ENCODE assay signal across 8 cellular contexts in genomic region chr1:39960461-39960958, GRCh38. TPM values are rescaled to one million over a fixed set of nuclear protein-coding genes. Genes with fewer than 3 reads are reported as not detected.
DNase-seq lines count a peak whose midpoint lies in the region; ATAC-seq and TF ChIP-seq lines count a peak whose summit lies in the region.

No MANE protein-coding gene starts in this region.

- no peaks in the 10 kb centered on the region for H3K9me3 Mint-ChIP-seq in endodermal cell

- TF ChIP-seq EP300 in Ishikawa (IDR thresholded peaks at IDR 0.05; ENCODE audit: borderline replicate concordance) = peak; percentile 32; the same call in 1 of the 2 replicates

- H3K27ac ChIP-seq in BLaER1 treated with 17β-estradiol and CSF1 and Interleukin-3, amounts not matched to agents 10 nM and 100 nM = peak overlapping the region in 8 of 11 experiments; percentile 25 to 62 (median 46); a peak in 14 of 22 replicates
- H3K27ac ChIP-seq in Peyer's patch (peak overlapping the region; percentile 50 to 75 (median 62)), testis (peak overlapping the region in 1 of 2 donors; percentile 31), endodermal cell (ENCODE audit: low read depth, low read length) (no peak overlapping the region)

- H3K9ac ChIP-seq in BLaER1 treated with 17β-estradiol and CSF1 and Interleukin-3, amounts not matched to agents 10 nM and 100 nM = peak overlapping the region in 8 of 11 experiments; percentile 7 to 46 (median 36); a peak in 8 of 22 replicates
- H3K9ac ChIP-seq in endodermal cell (ENCODE audit: extremely low read depth, low read length, poor library complexity, severe bottlenecking) = no peak overlapping the region

- WGBS in testis, 2 donors = 52 to 70% methylated on average over 8 to 12 of the region's 12 CpGs
- WGBS in endodermal cell (ENCODE audit: insufficient coverage in 1 of 2, insufficient read length in 1 of 2), 2 experiments = 92 to 100% methylated on average over 8 to 12 of the region's 12 CpGs

- intact Hi-C loops in testis (cut with DNase I; ENCODE audit: low total_unique reads) = no loop called here

- TF ChIP-seq RAD21 in Ishikawa (IDR thresholded peaks at IDR 0.05; ENCODE audit: low read depth) = peak; percentile 7; the same call in 1 of the 2 replicates

- peaks cover 15 to 76% (median 67%) of the 10 kb centered on the region in 11 experiments; a peak in 21 of 22 replicates for H3K36me3 ChIP-seq in BLaER1 treated with 17β-estradiol and CSF1 and Interleukin-3, amounts not matched to agents 10 nM and 100 nM
- H3K36me3 ChIP-seq in Peyer's patch (peaks cover 0 to 31% (median 0%) of the 10 kb centered on the region in 3 donors), testis (ENCODE audit: low read depth, missing control alignments) (no peaks in the 10 kb centered on the region), endodermal cell (ENCODE audit: control insufficient read depth, insufficient read depth, low read length) (no peaks in the 10 kb centered on the region)

- no peak overlapping the region for H3K4me3 Mint-ChIP-seq in endodermal cell

- no peak overlapping the region for H3K27ac Mint-ChIP-seq in endodermal cell

- peaks cover 8% of the 10 kb centered on the region for H3K4me1 Mint-ChIP-seq in endodermal cell

- no peaks in the 10 kb centered on the region for H3K9me3 ChIP-seq in BLaER1 treated with 17β-estradiol and CSF1 and Interleukin-3, amounts not matched to agents 10 nM and 100 nM (replicated peaks in 1 of 11)
- H3K9me3 ChIP-seq in Peyer's patch (no peaks in the 10 kb centered on the region), testis (no peaks in the 10 kb centered on the region), endodermal cell (ENCODE audit: control insufficient read depth, low read length) (no peaks in the 10 kb centered on the region)

- ATAC-seq in GM18520 (IDR thresholded peaks at IDR 0.05; ENCODE audit: unreplicated experiment) = peak; percentile 38

- H3K27me3 ChIP-seq in BLaER1 treated with 17β-estradiol and CSF1 and Interleukin-3, amounts not matched to agents 10 nM and 100 nM = no peaks in the 10 kb centered on the region
- no peaks in the 10 kb centered on the region for H3K27me3 ChIP-seq in Peyer's patch
- H3K27me3 ChIP-seq in testis = no peaks in the 10 kb centered on the region
- H3K27me3 ChIP-seq in endodermal cell (ENCODE audit: control insufficient read depth, insufficient read depth, low read length, poor library complexity, severe bottlenecking) = peaks cover 9% of the 10 kb centered on the region

- H3K4me3 ChIP-seq in BLaER1 treated with 17β-estradiol and CSF1 and Interleukin-3, amounts not matched to agents 10 nM and 100 nM = 0 out of 20 replicates have a peak overlapping the region, but pooled peaks of 2 of the 10 experiments have one; percentile 15 to 24
- H3K4me3 ChIP-seq in Peyer's patch = peak overlapping the region in 2 of 4 donors; percentile 25 to 33
- no peak overlapping the region for H3K4me3 ChIP-seq in testis
- no peak overlapping the region for H3K4me3 ChIP-seq in endodermal cell (ENCODE audit: low read length)

- H3K4me2 ChIP-seq in BLaER1 treated with 17β-estradiol and CSF1 and Interleukin-3, amounts not matched to agents 10 nM and 100 nM = peak overlapping the region; percentile 68 to 84 (median 77)

- TF ChIP-seq CTCF in Peyer's patch (IDR thresholded peaks at IDR 0.05) (no peak), testis (IDR thresholded peaks at IDR 0.05) (no peak), endodermal cell (conservative IDR thresholded peaks at IDR 0.05) (no peak)

- DNase-seq in Peyer's patch = peak; percentile 79 to 87 (median 84)
- peak; percentile 64 to 74 for DNase-seq in erythroblast (lab: John Stamatoyannopoulos, UW)
- peak; percentile 83 for DNase-seq in testis
- DNase-seq in endodermal cell = no peak
- DNase-seq in DMS114 treated with DMSO at 0.1 percent for 48 hours (lab: John Stamatoyannopoulos, UW; ENCODE audit: unreplicated experiment) = no peak

- H4K20me1 ChIP-seq in BLaER1 treated with 17β-estradiol and CSF1 and Interleukin-3, amounts not matched to agents 10 nM and 100 nM = peaks cover 0 to 72% (median 19%) of the 10 kb centered on the region in 11 experiments; a peak in 17 of 22 replicates

- TF ChIP-seq POLR2A in Peyer's patch (IDR thresholded peaks at IDR 0.05) (peak; percentile 30 to 36), erythroblast (IDR thresholded peaks at IDR 0.05; ENCODE audit: low read length) (peak; percentile 74), testis (IDR thresholded peaks at IDR 0.05) (no peak)

- H3K36me3 Mint-ChIP-seq in endodermal cell (ENCODE audit: low read depth) = peaks cover 24% of the 10 kb centered on the region

- H3K27me3 Mint-ChIP-seq in endodermal cell (ENCODE audit: insufficient read depth) = peaks cover 10% of the 10 kb centered on the region

- peaks cover 39 to 64% (median 50%) of the 10 kb centered on the region in 10 experiments for H3K4me1 ChIP-seq in BLaER1 treated with 17β-estradiol and CSF1 and Interleukin-3, amounts not matched to agents 10 nM and 100 nM
- peaks cover 5 to 35% (median 8%) of the 10 kb centered on the region in 4 donors for H3K4me1 ChIP-seq in Peyer's patch
- H3K4me1 ChIP-seq in testis = peaks cover 29% of the 10 kb centered on the region
- no peaks in the 10 kb centered on the region for H3K4me1 ChIP-seq in endodermal cell (ENCODE audit: control insufficient read depth, insufficient read depth, low read length)

TF ChIP-seq in Ishikawa, 13 proteins besides CTCF, POLR2A, EP300 and RAD21:
- no peak for TF ChIP-seq CEBPB (IDR thresholded peaks at IDR 0.05)
- peak; percentile 65 for TF ChIP-seq TCF12 (IDR thresholded peaks at IDR 0.05; ENCODE audit: low read depth)
- TF ChIP-seq MAX (IDR thresholded peaks at IDR 0.05) = 0 out of 2 replicates have a peak, but pooled peaks have one; percentile 45
- TF ChIP-seq TAF1 (IDR thresholded peaks at IDR 0.05; ENCODE audit: low read depth) = no peak
- no peak for TF ChIP-seq TEAD4 (IDR thresholded peaks at IDR 0.05)
- TF ChIP-seq NFIC (IDR thresholded peaks at IDR 0.05) = peak; percentile 95

RNA-seq across cellular contexts. Expression of gene MFSD2A, which starts 5.6 kb away (rescaled TPM):
- total RNA-seq in Peyer's patch (100 to 1,000 TPM in 2 of 4 donors, 10 to 100 TPM in 1, 1 to 10 TPM in 1; 6.6 to 239 (median 132) TPM), testis (100 to 1,000 TPM; 185 to 201 TPM), endodermal cell (1 to 10 TPM; 6.3 to 8.5 TPM)
- 122 TPM for polyA plus RNA-seq in testis (ENCODE audit: insufficient read depth, low read depth, low replicate concordance)
- polyA plus RNA-seq in endodermal cell (2013, experiment 1 of 2) = 20.2 TPM
- 21.5 TPM for polyA plus RNA-seq in endodermal cell (2013, experiment 2 of 2)

RNA-seq across cellular contexts. Expression of gene MYCL, which starts 58.8 kb away (rescaled TPM):
- total RNA-seq in Peyer's patch (10 to 100 TPM in 3 of 4 donors, 1 to 10 TPM in 1; 9.9 to 28.4 (median 14.0) TPM), testis (1 to 10 TPM; 3.3 to 4.6 TPM), endodermal cell (10 to 100 TPM; 35.0 to 39.5 TPM)
- 3.1 TPM for polyA plus RNA-seq in testis (ENCODE audit: insufficient read depth, low read depth, low replicate concordance)
- 44.2 TPM for polyA plus RNA-seq in endodermal cell (2013, experiment 1 of 2)
- polyA plus RNA-seq in endodermal cell (2013, experiment 2 of 2) = 38.5 TPM

Comparison
In these comparisons a context has a peak if more than half of its experiments do, and no peak if none do; other contexts are left out.
1. DNase-seq: peak in Peyer's patch (3 of 3), erythroblast (2 of 2) and testis (single experiment); none in endodermal cell (single experiment) and DMS114 treated with DMSO at 0.1 percent for 48 hours (single experiment).